Comparison of ENCODE assay signal across 9 cellular contexts in the genomic region with DNA sequence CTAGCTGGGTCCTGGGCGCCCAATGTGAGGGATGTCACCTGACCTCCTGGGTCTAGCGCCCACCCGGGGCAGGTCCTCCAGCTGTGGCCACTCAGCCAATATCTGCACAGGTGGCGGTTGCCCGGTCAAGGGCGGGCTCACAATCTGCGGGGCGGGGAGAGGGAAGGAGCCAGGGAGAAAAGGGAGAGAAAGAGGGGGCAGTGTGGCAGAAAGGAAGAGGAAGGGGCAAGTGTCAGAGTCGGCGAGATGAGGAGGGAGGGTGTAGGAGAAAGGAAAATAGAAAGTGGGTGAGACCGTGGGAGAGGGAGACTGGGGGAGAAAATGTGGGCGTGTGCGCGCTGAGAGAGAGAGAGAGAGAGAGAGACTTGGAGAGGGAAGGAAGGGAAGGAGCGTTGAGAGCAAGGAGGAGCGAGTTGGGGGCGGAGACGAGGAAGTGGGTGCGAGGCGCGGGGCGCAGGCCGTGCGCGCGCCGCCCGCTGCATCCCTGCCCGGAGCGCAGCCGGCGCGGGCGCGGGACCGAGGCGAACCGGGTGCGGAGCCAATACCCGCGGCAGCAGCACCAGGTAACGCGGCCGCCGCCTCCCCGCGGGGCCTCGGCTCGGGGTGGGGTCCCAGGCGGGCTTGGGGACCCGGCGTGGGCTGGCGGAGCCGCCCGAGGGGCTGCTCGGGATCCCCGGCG. TPM values are rescaled to one million over a fixed set of nuclear protein-coding genes. Genes with fewer than 3 reads are reported as not detected.
DNase-seq lines count a peak whose midpoint lies in the region; ATAC-seq and TF ChIP-seq lines count a peak whose summit lies in the region.
"Had no signal": no experiment of that assay in that cellular context is flagged by ENCODE, and none has a peak within 500 bp of the region (broad histone marks: within the 10 kb centered on the region; RNA-seq: fewer than 3 reads in every experiment).

A gene with protein sequence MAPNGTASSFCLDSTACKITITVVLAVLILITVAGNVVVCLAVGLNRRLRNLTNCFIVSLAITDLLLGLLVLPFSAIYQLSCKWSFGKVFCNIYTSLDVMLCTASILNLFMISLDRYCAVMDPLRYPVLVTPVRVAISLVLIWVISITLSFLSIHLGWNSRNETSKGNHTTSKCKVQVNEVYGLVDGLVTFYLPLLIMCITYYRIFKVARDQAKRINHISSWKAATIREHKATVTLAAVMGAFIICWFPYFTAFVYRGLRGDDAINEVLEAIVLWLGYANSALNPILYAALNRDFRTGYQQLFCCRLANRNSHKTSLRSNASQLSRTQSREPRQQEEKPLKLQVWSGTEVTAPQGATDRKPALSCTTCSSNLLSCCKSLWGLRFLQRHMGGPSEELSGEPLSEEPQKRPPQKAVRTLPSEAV (plus strand): TSS at position 479 of the 679 bp plus-strand sequence. CDS start 25,163 bp downstream, outside the sequence.

- H3K4me3 Mint-ChIP-seq in CD8-positive, alpha-beta memory T cell, result peak within 1 kb of the TSS; percentile 83 to 94 (median 90)
- peak within 1 kb of the TSS; percentile 99 for H3K4me3 Mint-ChIP-seq in activated T-helper 2 cell treated with anti-CD3 and anti-CD28 coated beads, Interferon-gamma antibody, Interleukin-2, Interleukin-4, amounts not matched to agents 10 μg/mL and 5 μg/mL and 100 μg/mL, durations not matched to agents 14 hours and 24 hours and 36 hours (ENCODE audit: low read depth)

- H3K4me3 ChIP-seq in CD8-positive, alpha-beta memory T cell (ENCODE audit: low read length), result peak within 1 kb of the TSS; percentile 71
- peak within 1 kb of the TSS; percentile 68 to 72 for H3K4me3 ChIP-seq in right atrium auricular region

- no peak within 1 kb of the TSS for H3K27ac ChIP-seq in CD8-positive, alpha-beta memory T cell (ENCODE audit: low read depth, low read length)
- H3K27ac ChIP-seq in right atrium auricular region, result peak within 1 kb of the TSS; percentile 77 to 87

- no peaks in the 10 kb centered on the region for H3K36me3 ChIP-seq in CD8-positive, alpha-beta memory T cell (ENCODE audit: insufficient read depth, low read length)
- no peaks in the 10 kb centered on the region for H3K36me3 ChIP-seq in right atrium auricular region

- no peak for ATAC-seq in HG03108 (IDR thresholded peaks at IDR 0.05; ENCODE audit: unreplicated experiment)

- DNase-seq in CD8-positive, alpha-beta memory T cell, result peak in 2 of 5 donors; percentile 23 to 46
- DNase-seq in NCI-H69 (lab: John Stamatoyannopoulos, UW) (peak; percentile 65), right atrium auricular region (ENCODE audit: low spot score) (no peak), putamen (ENCODE audit: low spot score) (peak; percentile 74), NCI-H1930 (lab: John Stamatoyannopoulos, UW) (no peak), HuH-7.5 (ENCODE audit: low spot score) (no peak)
- DNase-seq in activated T-helper 2 cell treated with anti-CD3 and anti-CD28 coated beads, Interferon-gamma antibody, Interleukin-2, Interleukin-4, amounts not matched to agents 10 μg/mL and 5 μg/mL and 100 μg/mL, durations not matched to agents 14 hours and 24 hours and 36 hours (ENCODE audit: low spot score), result peak; percentile 60

- intact Hi-C loops in activated T-helper 2 cell treated with anti-CD3 and anti-CD28 coated beads, Interferon-gamma antibody, Interleukin-2, Interleukin-4, amounts not matched to agents 10 μg/mL and 5 μg/mL and 100 μg/mL, durations not matched to agents 14 hours and 24 hours and 36 hours (cut with micrococcal nuclease), result loop anchor here (5.0 kb wide), 1 partner anchor 140 kb away; no protein-coding TSS in a partner anchor

- no peaks in the 10 kb centered on the region for H3K36me3 Mint-ChIP-seq in CD8-positive, alpha-beta memory T cell
- peaks cover 47% of the 10 kb centered on the region for H3K36me3 Mint-ChIP-seq in activated T-helper 2 cell treated with anti-CD3 and anti-CD28 coated beads, Interferon-gamma antibody, Interleukin-2, Interleukin-4, amounts not matched to agents 10 μg/mL and 5 μg/mL and 100 μg/mL, durations not matched to agents 14 hours and 24 hours and 36 hours (ENCODE audit: low read depth)

- H3K27me3 Mint-ChIP-seq in CD8-positive, alpha-beta memory T cell, result peaks cover 12 to 13% of the 10 kb centered on the region in 2 donors
- no peaks in the 10 kb centered on the region for H3K27me3 Mint-ChIP-seq in activated T-helper 2 cell treated with anti-CD3 and anti-CD28 coated beads, Interferon-gamma antibody, Interleukin-2, Interleukin-4, amounts not matched to agents 10 μg/mL and 5 μg/mL and 100 μg/mL, durations not matched to agents 14 hours and 24 hours and 36 hours (ENCODE audit: low read depth)

- POLR2A ChIA-PET in CD8-positive, alpha-beta memory T cell (lab: Charles Lee), result no interaction called here

- TF ChIP-seq CTCF in right atrium auricular region (IDR thresholded peaks at IDR 0.05), result no peak

- no peaks in the 10 kb centered on the region for H3K9me3 ChIP-seq in CD8-positive, alpha-beta memory T cell (ENCODE audit: low read length)
- H3K9me3 ChIP-seq in right atrium auricular region, result no peaks in the 10 kb centered on the region

- peaks cover 57 to 70% (median 64%) of the 10 kb centered on the region in 3 donors for H3K4me1 Mint-ChIP-seq in CD8-positive, alpha-beta memory T cell
- peaks cover 80% of the 10 kb centered on the region for H3K4me1 Mint-ChIP-seq in activated T-helper 2 cell treated with anti-CD3 and anti-CD28 coated beads, Interferon-gamma antibody, Interleukin-2, Interleukin-4, amounts not matched to agents 10 μg/mL and 5 μg/mL and 100 μg/mL, durations not matched to agents 14 hours and 24 hours and 36 hours (ENCODE audit: low read depth)

- no peaks in the 10 kb centered on the region for H3K27me3 ChIP-seq in CD8-positive, alpha-beta memory T cell (ENCODE audit: insufficient read depth, low read length, poor library complexity, severe bottlenecking)
- no peaks in the 10 kb centered on the region for H3K27me3 ChIP-seq in right atrium auricular region

- CTCF ChIA-PET in CD8-positive, alpha-beta memory T cell (lab: Charles Lee), result interaction anchor here (0.7 kb wide), 1 partner anchor 209 kb away, joined by 4 read pairs; no protein-coding TSS in a partner anchor

- H3K27ac Mint-ChIP-seq in CD8-positive, alpha-beta memory T cell, result peak within 1 kb of the TSS; percentile 8 to 84 (median 38)
- peak within 1 kb of the TSS; percentile 95 for H3K27ac Mint-ChIP-seq in activated T-helper 2 cell treated with anti-CD3 and anti-CD28 coated beads, Interferon-gamma antibody, Interleukin-2, Interleukin-4, amounts not matched to agents 10 μg/mL and 5 μg/mL and 100 μg/mL, durations not matched to agents 14 hours and 24 hours and 36 hours

- H3K4me1 ChIP-seq in CD8-positive, alpha-beta memory T cell (ENCODE audit: insufficient read depth, low read length), result peaks cover 74% of the 10 kb centered on the region
- peaks cover 0 to 21% of the 10 kb centered on the region in 2 donors for H3K4me1 ChIP-seq in right atrium auricular region

- H3K9me3 Mint-ChIP-seq in CD8-positive, alpha-beta memory T cell, result no peaks in the 10 kb centered on the region
- peaks cover 3% of the 10 kb centered on the region for H3K9me3 Mint-ChIP-seq in activated T-helper 2 cell treated with anti-CD3 and anti-CD28 coated beads, Interferon-gamma antibody, Interleukin-2, Interleukin-4, amounts not matched to agents 10 μg/mL and 5 μg/mL and 100 μg/mL, durations not matched to agents 14 hours and 24 hours and 36 hours

RNA-seq across cellular contexts. Expression of the gene that starts here (rescaled TPM):
- total RNA-seq in CD8-positive, alpha-beta memory T cell, result 10 to 100 TPM; 28.9 to 29.6 TPM
- polyA plus RNA-seq in CD8-positive, alpha-beta memory T cell, result 1.3 TPM
- total RNA-seq in activated T-helper 2 cell treated with anti-CD3 and anti-CD28 coated beads, Interferon-gamma antibody, Interleukin-2, Interleukin-4, amounts not matched to agents 10 μg/mL and 5 μg/mL and 100 μg/mL, durations not matched to agents 14 hours and 24 hours and 36 hours, result 34.3 and 37.1 TPM in 2 replicates
- total RNA-seq in right atrium auricular region, result 10 to 100 TPM in 1 of 2 donors, 1 to 10 TPM in 1; 8.0 to 18.9 TPM
- total RNA-seq: endothelial cell of umbilical vein had no signal
- polyA plus RNA-seq: endothelial cell of umbilical vein had no signal

Comparison
In these comparisons a context has a peak if more than half of its experiments do, and no peak if none do; other contexts are left out.
1. DNase-seq: peak in NCI-H69 (single experiment), activated T-helper 2 cell treated with anti-CD3 and anti-CD28 coated beads, Interferon-gamma antibody, Interleukin-2, Interleukin-4, amounts not matched to agents 10 μg/mL and 5 μg/mL and 100 μg/mL, durations not matched to agents 14 hours and 24 hours and 36 hours (single experiment) and putamen (single experiment); none in right atrium auricular region (single experiment), NCI-H1930 (0 of 2) and HuH-7.5 (single experiment).